Comparison of ENCODE assay signal across 28 cellular contexts in the genomic region with DNA sequence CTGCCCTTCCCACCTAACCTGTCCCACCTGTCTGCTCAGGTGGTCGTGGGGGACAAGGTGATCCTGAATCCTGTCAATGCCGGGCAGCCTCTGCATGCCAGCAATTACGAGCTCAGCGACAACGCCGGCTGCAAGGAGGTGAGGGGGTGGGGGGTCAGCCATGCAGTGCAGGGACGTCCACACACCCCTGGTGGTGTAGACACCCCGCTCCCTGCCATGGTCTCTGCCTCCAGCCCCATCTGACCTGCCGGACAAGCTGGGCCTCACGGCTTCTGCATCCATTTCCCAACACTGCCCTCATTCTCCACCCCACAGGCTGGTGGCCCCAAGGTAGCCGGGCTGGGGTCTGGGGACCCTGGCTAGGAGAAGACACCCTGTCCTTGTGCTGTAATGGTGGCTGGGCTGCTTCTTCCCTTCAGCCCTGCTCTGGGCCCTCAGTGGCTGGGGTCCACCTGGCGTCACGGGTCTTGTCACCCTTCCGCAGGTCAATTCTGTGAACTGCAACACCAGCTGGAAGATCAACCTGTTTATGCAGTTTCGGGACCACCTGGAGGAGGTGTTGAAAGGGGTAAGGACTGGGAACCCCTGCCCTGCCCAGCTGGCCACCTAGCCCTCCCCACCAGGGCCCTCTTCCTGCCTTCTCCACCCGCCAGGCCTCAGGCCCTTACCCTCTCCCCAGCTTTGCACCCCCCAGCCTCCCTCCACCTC.
"Had no signal": no experiment of that assay in that cellular context is flagged by ENCODE, and none has a peak within 500 bp of the region (broad histone marks: within the 10 kb centered on the region; RNA-seq: fewer than 3 reads in every experiment).

No MANE protein-coding gene starts in this region.

- H3K4me3 Mint-ChIP-seq: immature natural killer cell; naive thymus-derived CD8-positive, alpha-beta T cell; nephron; neural crest cell; stimulated activated naive CD8-positive, alpha-beta T cell treated with anti-CD3 and anti-CD28 coated beads, Interleukin-15, Interleukin-2, amounts not matched to agents 100 ng/mL and 50 ng/mL, for 24 hours had no signal

- H3K79me2 ChIP-seq: parathyroid adenoma had no signal

- H3K4me3 ChIP-seq: left lung, lower lobe of right lung, right atrium auricular region, right lobe of liver, smooth muscle cell, suprapubic skin, thoracic aorta, tibial artery, upper lobe of right lung had no signal

- DNase-seq: hypothalamus; immature natural killer cell; kidney; left lung; lower lobe of right lung; mammary epithelial cell; mesenchymal stem cell; naive thymus-derived CD8-positive, alpha-beta T cell; occipital lobe; right lobe of liver; stimulated activated CD4-positive, alpha-beta T cell treated with anti-CD3 and anti-CD28 coated beads, Interleukin-1b, Interleukin-23, amount 100 ng/mL, for 48 hours; stimulated activated CD4-positive, alpha-beta T cell treated with anti-CD3 and anti-CD28 coated beads, Interleukin-2, amount 100 ng/mL, for 48 hours; stimulated activated naive CD4-positive, alpha-beta T cell; tibial artery; trophoblast cell; upper lobe of right lung had no signal

- H3K9me3 ChIP-seq: left lung, lower lobe of right lung, neutrophil, right atrium auricular region, right lobe of liver, suprapubic skin, thoracic aorta, tibial artery, upper lobe of right lung had no signal

- H3K4me1 ChIP-seq: left lung, lower lobe of right lung, parathyroid adenoma, right atrium auricular region, right lobe of liver, tibial artery, upper lobe of right lung had no signal

- H3K27ac ChIP-seq: left lung, lower lobe of right lung, neutrophil, parathyroid adenoma, right atrium auricular region, right lobe of liver, suprapubic skin, thoracic aorta, tibial artery, upper lobe of right lung had no signal

- H3K9me3 Mint-ChIP-seq: immature natural killer cell; naive thymus-derived CD8-positive, alpha-beta T cell; nephron; neural crest cell; stimulated activated naive CD8-positive, alpha-beta T cell treated with anti-CD3 and anti-CD28 coated beads, Interleukin-15, Interleukin-2, amounts not matched to agents 100 ng/mL and 50 ng/mL, for 24 hours had no signal

- H3K27ac Mint-ChIP-seq: immature natural killer cell; nephron; stimulated activated naive CD8-positive, alpha-beta T cell treated with anti-CD3 and anti-CD28 coated beads, Interleukin-15, Interleukin-2, amounts not matched to agents 100 ng/mL and 50 ng/mL, for 24 hours had no signal

- H3K9ac ChIP-seq: parathyroid adenoma had no signal

- H2AFZ ChIP-seq: parathyroid adenoma had no signal

- H3K4me1 Mint-ChIP-seq: nephron had no signal

- H3K4me2 ChIP-seq: smooth muscle cell had no signal

- H3K36me3 ChIP-seq: neutrophil, right lobe of liver, thoracic aorta had no signal

- H3K27me3 ChIP-seq: left lung, neutrophil, right atrium auricular region, right lobe of liver, suprapubic skin, upper lobe of right lung had no signal

- ATAC-seq: left colon; left lung; lower lobe of right lung; naive thymus-derived CD8-positive, alpha-beta T cell; right lobe of liver; upper lobe of right lung had no signal

- H3K27me3 Mint-ChIP-seq: naive thymus-derived CD8-positive, alpha-beta T cell; stimulated activated naive CD8-positive, alpha-beta T cell treated with anti-CD3 and anti-CD28 coated beads, Interleukin-15, Interleukin-2, amounts not matched to agents 100 ng/mL and 50 ng/mL, for 24 hours had no signal

- FAIRE-seq: islet of Langerhans, kidney, urothelium cell line had no signal
